ENCODE assay signal across 21 cellular contexts in the genomic region with DNA sequence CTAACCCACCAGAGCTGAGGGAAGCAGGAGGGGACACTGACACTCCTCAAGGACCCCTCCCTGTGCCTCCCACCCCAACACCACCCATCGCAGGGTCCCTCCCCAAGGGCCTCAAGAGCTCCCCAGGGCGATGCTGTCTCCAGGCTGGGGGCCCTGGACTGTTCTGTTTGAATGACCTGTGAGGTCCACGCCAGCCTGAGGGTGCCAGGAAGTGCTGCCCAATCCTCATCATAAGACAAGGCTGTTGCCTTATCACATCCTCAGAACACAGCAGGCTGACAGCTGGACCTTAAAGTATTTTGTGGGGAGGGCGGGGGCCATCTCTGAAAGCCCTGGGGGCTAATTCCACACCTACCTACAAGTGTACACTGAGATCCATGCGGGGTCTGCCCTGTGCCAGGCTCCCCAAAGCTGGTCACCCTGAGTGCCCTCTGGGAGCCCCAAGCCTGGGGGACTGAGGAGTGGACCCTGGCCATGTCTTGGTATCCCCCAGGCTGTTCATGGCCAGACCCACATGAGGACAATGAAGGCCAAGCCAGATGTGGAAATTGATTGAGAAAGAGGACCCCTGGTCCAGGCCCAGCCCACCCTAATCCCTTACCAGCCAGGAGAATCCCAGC. TPM values are rescaled to one million over a fixed set of nuclear protein-coding genes. Genes with fewer than 3 reads are reported as not detected.
DNase-seq lines count a peak whose midpoint lies in the region; ATAC-seq and TF ChIP-seq lines count a peak whose summit lies in the region.
"Had no signal": no experiment of that assay in that cellular context is flagged by ENCODE, and none has a peak within 500 bp of the region (broad histone marks: within the 10 kb centered on the region; RNA-seq: fewer than 3 reads in every experiment).

No MANE protein-coding gene starts in this region.

- H3K9me2 ChIP-seq in PC-3 (replicated peaks; ENCODE audit: low read length): no peaks in the 10 kb centered on the region

- H3K36me3 ChIP-seq in osteoblast (ENCODE audit: insufficient read depth, low read length): no peaks in the 10 kb centered on the region
- H3K36me3 ChIP-seq in PC-3 (ENCODE audit: low read depth, low read length): no peaks in the 10 kb centered on the region
- H3K36me3 ChIP-seq: BE2C, Peyer's patch had no signal

- H3K36me3 Mint-ChIP-seq in T-helper 17 cell (ENCODE audit: low read depth): peaks cover 9% of the 10 kb centered on the region
- H3K36me3 Mint-ChIP-seq: CD4-positive, alpha-beta memory T cell had no signal

- H3K79me2 ChIP-seq in osteoblast (ENCODE audit: insufficient read depth, low read length) (no peaks in the 10 kb centered on the region), PC-3 (ENCODE audit: low read length) (no peaks in the 10 kb centered on the region)

- peaks cover 2% of the 10 kb centered on the region for H3K4me1 Mint-ChIP-seq in T-helper 17 cell
- H3K4me1 Mint-ChIP-seq: CD4-positive, alpha-beta memory T cell had no signal

- peaks cover 3% of the 10 kb centered on the region for H4K20me1 ChIP-seq in osteoblast (ENCODE audit: insufficient read depth, low read length)
- no peaks in the 10 kb centered on the region for H4K20me1 ChIP-seq in PC-3 (ENCODE audit: low read length)

- TF ChIP-seq CTCF in osteoblast (IDR thresholded peaks at IDR 0.05; ENCODE audit: extremely low read depth, low read depth, low read length) (no peak), PC-3 (conservative IDR thresholded peaks at IDR 0.05; ENCODE audit: low read depth, low read length) (no peak)

- ATAC-seq in T-helper 17 cell (no peak), PC-3 (no peak), GM21723 (IDR thresholded peaks at IDR 0.05; ENCODE audit: unreplicated experiment) (no peak)
- ATAC-seq: SK-N-SH treated with all-trans-retinoic acid at 6 μM for 48 hours had no signal

- POLR2A ChIA-PET in PC-3 (lab: Charles Lee; ENCODE audit: unreplicated experiment): no interaction called here

- H3K4me3 ChIP-seq in osteoblast (ENCODE audit: insufficient read depth, low read length) (no peak overlapping the region), PC-3 (ENCODE audit: low read length) (no peak overlapping the region)
- H3K4me3 ChIP-seq: Peyer's patch had no signal

- no peak overlapping the region for H3K27ac ChIP-seq in osteoblast (ENCODE audit: low read depth, low read length)
- H3K27ac ChIP-seq in PC-3 (ENCODE audit: low read length): no peak overlapping the region
- H3K27ac ChIP-seq: Peyer's patch had no signal

- peaks cover 38% of the 10 kb centered on the region for H3K27me3 Mint-ChIP-seq in T-helper 17 cell

- H3K27me3 ChIP-seq in osteoblast (ENCODE audit: insufficient read depth, low read length) (peaks cover 50% of the 10 kb centered on the region), PC-3 (ENCODE audit: low read length) (no peaks in the 10 kb centered on the region)
- H3K27me3 ChIP-seq: BE2C, Peyer's patch had no signal

- BruUV-seq in PC-3 (replicated peaks; lab: Mats Ljungman, UMichigan): no TSS peak

- CTCF ChIA-PET in PC-3 (lab: Charles Lee): no interaction called here

- H3K4me3 Mint-ChIP-seq in T-helper 17 cell: no peak overlapping the region

- no peak overlapping the region for H3K4me2 ChIP-seq in osteoblast (ENCODE audit: insufficient read depth, low read length)
- no peak overlapping the region for H3K4me2 ChIP-seq in PC-3 (ENCODE audit: low read length)

- H2AFZ ChIP-seq in osteoblast (ENCODE audit: low read length) (no peak overlapping the region), PC-3 (ENCODE audit: low read length) (no peak overlapping the region)

- H3K9me3 ChIP-seq in T-helper 17 cell (ENCODE audit: control insufficient read depth, low read length, poor library complexity, severe bottlenecking) (no peaks in the 10 kb centered on the region), osteoblast (ENCODE audit: low read depth, low read length) (no peaks in the 10 kb centered on the region), PC-3 (ENCODE audit: low read length) (no peaks in the 10 kb centered on the region)
- H3K9me3 ChIP-seq: BE2C, Peyer's patch had no signal

- peak overlapping the region; percentile 14 for H3K27ac Mint-ChIP-seq in T-helper 17 cell
- H3K27ac Mint-ChIP-seq: CD4-positive, alpha-beta memory T cell had no signal

- no peak overlapping the region for H3K9ac ChIP-seq in PC-3 (ENCODE audit: low read length)

- H3F3A ChIP-seq in PC-3 (ENCODE audit: low read length, unreplicated experiment): no peaks in the 10 kb centered on the region

- no peaks in the 10 kb centered on the region for H3K4me1 ChIP-seq in osteoblast (ENCODE audit: insufficient read depth, low read length)
- H3K4me1 ChIP-seq in PC-3 (ENCODE audit: insufficient read depth, low read length): no peaks in the 10 kb centered on the region
- H3K4me1 ChIP-seq: BE2C, Peyer's patch had no signal

- DNase-seq in 8988T: peak; percentile 5
- peak; percentile 14 for DNase-seq in D341Med (ENCODE audit: low spot score)
- no peak for DNase-seq in T-helper 17 cell
- peak; percentile 72 for DNase-seq in osteoblast (ENCODE audit: insufficient read length, low spot score, missing footprints)
- no peak for DNase-seq in NCI-H2081 (lab: John Stamatoyannopoulos, UW)
- no peak for DNase-seq in PC-3
- no peak for DNase-seq in NCI-H2227 treated with DMSO at 0.1 percent for 48 hours (lab: John Stamatoyannopoulos, UW)
- DNase-seq: BE2C; CD4-positive, alpha-beta memory T cell; DMS79 treated with DMSO at 0.1 percent for 48 hours; KG1; NCI-H1436 treated with DMSO at 0.1 percent for 48 hours; NCI-H2081 treated with DMSO at 0.1 percent for 48 hours; NCI-H524; SHP77 treated with DMSO at 0.1 percent for 48 hours had no signal

- intact Hi-C loops in PC-3 (cut with micrococcal nuclease): no loop called here

RNA-seq across cellular contexts. Expression of a gene that starts 23.8 kb away (rescaled TPM):
- total RNA-seq in T-helper 17 cell (not detected), osteoblast (not detected in 2 replicates), PC-3 (2014; rRNA removed) (not detected in 2 replicates)
- total RNA-seq: CD4-positive, alpha-beta memory T cell; G401; H4; M059J; Peyer's patch had no signal

RNA-seq across cellular contexts. Expression of a gene that starts 32.6 kb away (rescaled TPM):
- total RNA-seq in T-helper 17 cell (10 to 100 TPM; 30.7 to 45.6 TPM), osteoblast (4.7 and 6.5 TPM in 2 replicates), PC-3 (2014; rRNA removed) (23.8 and 31.0 TPM in 2 replicates)

RNA-seq across cellular contexts. Expression of a gene that starts 48.3 kb away (rescaled TPM):
- total RNA-seq in T-helper 17 cell: under 1 TPM in 1 of 2 donors, not detected in 1; 0.10 TPM
- total RNA-seq in osteoblast: not detected in 2 replicates
- not detected in 2 replicates for total RNA-seq in PC-3 (2014; rRNA removed)
- total RNA-seq: CD4-positive, alpha-beta memory T cell; G401; H4; M059J; Peyer's patch had no signal

Comparison
In these comparisons a context has a peak if more than half of its experiments do, and no peak if none do; other contexts are left out.
1. DNase-seq: peak in 8988T (single experiment), D341Med (single experiment) and osteoblast (single experiment); none in T-helper 17 cell (0 of 3), NCI-H2081 (0 of 2), PC-3 (single experiment) and NCI-H2227 treated with DMSO at 0.1 percent for 48 hours (single experiment).